9 cellular contexts compared by ENCODE assay signal in the genomic region with DNA sequence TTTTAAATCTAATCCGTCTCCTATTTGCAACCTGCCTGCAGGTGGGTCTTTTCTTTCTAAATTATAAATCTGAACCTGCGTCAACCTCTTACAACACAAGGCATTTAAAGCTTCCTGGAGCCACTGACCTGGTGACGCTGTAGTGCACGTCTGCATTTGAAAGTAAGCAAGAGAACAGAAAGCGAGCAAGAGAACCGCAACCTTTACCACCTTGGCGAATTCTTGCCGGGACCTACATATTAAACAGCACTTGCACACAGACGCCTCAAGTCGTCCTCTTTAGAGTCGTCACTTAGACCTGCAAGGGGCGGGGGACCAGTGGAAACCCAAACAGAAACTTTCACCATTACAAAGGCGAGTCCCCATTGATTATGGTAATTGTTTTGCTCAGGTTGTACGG. TPM values are rescaled to one million over a fixed set of nuclear protein-coding genes. Genes with fewer than 3 reads are reported as not detected.
DNase-seq lines count a peak whose midpoint lies in the region; ATAC-seq, FAIRE-seq and TF ChIP-seq lines count a peak whose summit lies in the region.
"Had no signal": no experiment of that assay in that cellular context is flagged by ENCODE, and none has a peak within 500 bp of the region (broad histone marks: within the 10 kb centered on the region; RNA-seq: fewer than 3 reads in every experiment).

No MANE protein-coding gene starts in this region.

- ATAC-seq in left ventricle myocardium superior: no peak
- ATAC-seq in activated T-cell treated with anti-CD3 and anti-CD28 coated beads, Interleukin-2, amount 50 U/mL, for 72 hours (replicated peaks in 1 of 2): peak; percentile 80 to 89

- H3K9me3 ChIP-seq in right atrium auricular region (no peaks in the 10 kb centered on the region), SJCRH30 (replicated peaks) (no peaks in the 10 kb centered on the region)

- H3K36me3 ChIP-seq in right atrium auricular region (no peaks in the 10 kb centered on the region), SJCRH30 (0 out of 2 replicates have a peak, but pooled peaks cover 5% of the 10 kb centered on the region)

- peaks cover 5% of the 10 kb centered on the region for H3K4me1 Mint-ChIP-seq in activated T-cell treated with anti-CD3 and anti-CD28 coated beads, Interleukin-2, amount 50 U/mL, for 72 hours (ENCODE audit: low read depth)

- peaks cover 70% of the 10 kb centered on the region for H3K27me3 Mint-ChIP-seq in activated T-cell treated with anti-CD3 and anti-CD28 coated beads, Interleukin-2, amount 50 U/mL, for 72 hours (ENCODE audit: low read depth)

- H3K27ac Mint-ChIP-seq in activated T-cell treated with anti-CD3 and anti-CD28 coated beads, Interleukin-2, amount 50 U/mL, for 72 hours: no peak overlapping the region

- TF ChIP-seq POLR2A in GM12891 (IDR thresholded peaks at IDR 0.05; ENCODE audit: low read depth, low read length): no peak

- H3K4me1 ChIP-seq in right atrium auricular region (peaks cover 0 to 8% of the 10 kb centered on the region in 2 donors), SJCRH30 (peaks cover 14% of the 10 kb centered on the region; the same call in 1 of the 2 replicates)

- TF ChIP-seq CTCF in right atrium auricular region (IDR thresholded peaks at IDR 0.05) (no peak), foreskin fibroblast (IDR thresholded peaks at IDR 0.05; ENCODE audit: low read depth, low read length) (no peak)

- H3K27ac ChIP-seq in right atrium auricular region (no peak overlapping the region), SJCRH30 (no peak overlapping the region)

- H3K36me3 Mint-ChIP-seq in activated T-cell treated with anti-CD3 and anti-CD28 coated beads, Interleukin-2, amount 50 U/mL, for 72 hours (ENCODE audit: insufficient read depth in 2 of 2): peaks cover 0 to 2% of the 10 kb centered on the region in 2 donors

- no peaks in the 10 kb centered on the region for H3K9me3 Mint-ChIP-seq in activated T-cell treated with anti-CD3 and anti-CD28 coated beads, Interleukin-2, amount 50 U/mL, for 72 hours

- intact Hi-C loops in left ventricle myocardium superior (cut with micrococcal nuclease): no loop called here

- FAIRE-seq in GM12891 (lab: Jason Lieb, UNC): no peak
- FAIRE-seq: islet of Langerhans had no signal

- peak overlapping the region; percentile 8 to 34 for H3K4me3 ChIP-seq in right atrium auricular region
- no peak overlapping the region for H3K4me3 ChIP-seq in SJCRH30
- no peak overlapping the region for H3K4me3 ChIP-seq in foreskin fibroblast (ENCODE audit: low read depth in 1 of 2, low read length in 2 of 2)

- peak overlapping the region; percentile 80 to 90 for H3K4me3 Mint-ChIP-seq in activated T-cell treated with anti-CD3 and anti-CD28 coated beads, Interleukin-2, amount 50 U/mL, for 72 hours

- DNase-seq in right atrium auricular region (ENCODE audit: low spot score) (no peak), left ventricle myocardium superior (no peak), left kidney (ENCODE audit: low read depth, low spot score) (peak; percentile 76), SJCRH30 (no peak), GM12891 (ENCODE audit: insufficient read length, low spot score) (no peak), superior temporal gyrus (ENCODE audit: extremely low spot score) (no peak), foreskin fibroblast (no peak)
- DNase-seq in activated T-cell treated with anti-CD3 and anti-CD28 coated beads, Interleukin-2, amount 50 U/mL, for 72 hours: peak; percentile 32 to 45

- no peaks in the 10 kb centered on the region for H3K27me3 ChIP-seq in right atrium auricular region
- no peaks in the 10 kb centered on the region for H3K27me3 ChIP-seq in SJCRH30

TF ChIP-seq in GM12891, 5 proteins besides CTCF, POLR2A, EP300 and RAD21:
- TF ChIP-seq POLR2AphosphoS5 (IDR thresholded peaks at IDR 0.05; ENCODE audit: low read depth, low read length) (no peak), PAX5 (IDR thresholded peaks at IDR 0.05; ENCODE audit: insufficient read depth, low read length, severe bottlenecking) (no peak), SPI1 (IDR thresholded peaks at IDR 0.05; ENCODE audit: low read depth, low read length) (no peak), POU2F2 (IDR thresholded peaks at IDR 0.05; ENCODE audit: low read depth, low read length) (no peak), TAF1 (IDR thresholded peaks at IDR 0.05; ENCODE audit: low read depth, low read length) (no peak)

RNA-seq across cellular contexts. Expression of gene GLI3, which starts 9.5 kb away (rescaled TPM):
- total RNA-seq in right atrium auricular region (1 to 10 TPM; 1.5 to 2.0 TPM), left ventricle myocardium superior (4.4 TPM)
- total RNA-seq in activated T-cell treated with anti-CD3 and anti-CD28 coated beads, Interleukin-2, amount 50 U/mL, for 72 hours: under 1 TPM; 0.29 to 0.51 TPM
- total RNA-seq in SJCRH30 (2014; rRNA removed; shearing (Covaris generic)): 8.9 and 11.1 TPM in 2 replicates
- polyA plus RNA-seq in GM12891 (2012; ENCODE audit: low read depth, missing spikeins): not detected

Comparison
In these comparisons a context has a peak if more than half of its experiments do, and no peak if none do; other contexts are left out.
1. DNase-seq: peak in activated T-cell treated with anti-CD3 and anti-CD28 coated beads, Interleukin-2, amount 50 U/mL, for 72 hours (2 of 2) and left kidney (single experiment); none in right atrium auricular region (single experiment), left ventricle myocardium superior (single experiment), SJCRH30 (0 of 2), GM12891 (single experiment), superior temporal gyrus (single experiment) and foreskin fibroblast (0 of 2).
2. H3K4me3 ChIP-seq: peak in right atrium auricular region (2 of 2); none in SJCRH30 (single experiment) and foreskin fibroblast (0 of 2).